In the genomic region with DNA sequence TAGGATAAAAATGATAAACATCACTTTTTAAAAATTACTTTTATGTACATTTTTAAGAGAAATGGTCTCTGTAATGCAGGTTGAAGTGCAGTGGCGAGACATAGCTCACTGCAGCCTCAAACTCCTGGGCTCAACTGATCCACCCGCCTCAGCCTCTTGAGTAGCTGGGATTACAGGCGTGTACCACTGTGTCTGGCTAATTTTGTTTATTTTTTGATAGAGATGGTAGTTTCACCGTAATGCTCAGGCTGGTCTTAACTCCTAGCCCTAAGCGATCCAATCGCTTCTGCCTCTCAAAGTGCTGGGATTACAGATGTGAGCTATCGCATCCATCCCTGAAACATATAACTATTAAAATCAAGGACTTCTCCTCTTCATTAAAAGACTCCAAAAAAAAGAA, we compare ENCODE assay signal across 1 cellular context.
TF ChIP-seq lines count a peak whose summit lies in the region.

No MANE protein-coding gene starts in this region.

TF ChIP-seq in WTC11, 78 proteins besides CTCF, POLR2A, EP300 and RAD21 (continued from another document):
- TF ChIP-seq ZBTB43 (CRISPR knock-in tag; IDR thresholded peaks at IDR 0.05) (no peak), SOX15 (CRISPR knock-in tag; IDR thresholded peaks at IDR 0.05) (no peak), JUN (CRISPR knock-in tag; IDR thresholded peaks at IDR 0.05) (no peak), CREB1 (CRISPR knock-in tag; IDR thresholded peaks at IDR 0.05) (no peak), EMX1 (CRISPR knock-in tag; IDR thresholded peaks at IDR 0.05) (no peak), CBFB (CRISPR knock-in tag; IDR thresholded peaks at IDR 0.05; ENCODE audit: low read depth) (no peak), SMAD3 (CRISPR knock-in tag; IDR thresholded peaks at IDR 0.05; ENCODE audit: borderline replicate concordance) (no peak), ERG (CRISPR knock-in tag; IDR thresholded peaks at IDR 0.05) (no peak), RORB (CRISPR knock-in tag; IDR thresholded peaks at IDR 0.05) (no peak)
